ENCODE assay signal across 1 cellular context in the genomic region with DNA sequence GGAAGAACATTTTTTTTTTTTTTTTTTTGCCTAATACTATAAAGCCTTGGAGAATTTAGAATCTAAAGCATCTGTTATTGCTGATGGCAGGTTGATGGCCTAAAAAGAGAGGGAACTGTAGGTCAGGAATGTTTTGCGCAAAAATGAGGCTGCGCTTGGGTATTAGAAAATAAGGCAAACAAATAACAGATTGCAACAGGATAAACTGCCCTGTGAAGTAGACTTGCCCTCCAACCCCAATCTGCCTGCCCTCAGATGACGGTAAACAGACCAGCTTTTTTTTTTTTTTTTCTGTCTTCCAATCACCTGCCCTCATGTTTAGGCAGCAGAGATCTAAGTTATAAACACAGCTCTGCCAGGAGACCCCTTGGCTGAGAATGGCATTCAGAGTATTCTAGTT.
TF ChIP-seq lines count a peak whose summit lies in the region.

No MANE protein-coding gene starts in this region.

TF ChIP-seq in HepG2, 621 proteins besides CTCF, POLR2A, EP300 and RAD21 (continued from another document and continues in another):
- TF ChIP-seq, protein P1, sequence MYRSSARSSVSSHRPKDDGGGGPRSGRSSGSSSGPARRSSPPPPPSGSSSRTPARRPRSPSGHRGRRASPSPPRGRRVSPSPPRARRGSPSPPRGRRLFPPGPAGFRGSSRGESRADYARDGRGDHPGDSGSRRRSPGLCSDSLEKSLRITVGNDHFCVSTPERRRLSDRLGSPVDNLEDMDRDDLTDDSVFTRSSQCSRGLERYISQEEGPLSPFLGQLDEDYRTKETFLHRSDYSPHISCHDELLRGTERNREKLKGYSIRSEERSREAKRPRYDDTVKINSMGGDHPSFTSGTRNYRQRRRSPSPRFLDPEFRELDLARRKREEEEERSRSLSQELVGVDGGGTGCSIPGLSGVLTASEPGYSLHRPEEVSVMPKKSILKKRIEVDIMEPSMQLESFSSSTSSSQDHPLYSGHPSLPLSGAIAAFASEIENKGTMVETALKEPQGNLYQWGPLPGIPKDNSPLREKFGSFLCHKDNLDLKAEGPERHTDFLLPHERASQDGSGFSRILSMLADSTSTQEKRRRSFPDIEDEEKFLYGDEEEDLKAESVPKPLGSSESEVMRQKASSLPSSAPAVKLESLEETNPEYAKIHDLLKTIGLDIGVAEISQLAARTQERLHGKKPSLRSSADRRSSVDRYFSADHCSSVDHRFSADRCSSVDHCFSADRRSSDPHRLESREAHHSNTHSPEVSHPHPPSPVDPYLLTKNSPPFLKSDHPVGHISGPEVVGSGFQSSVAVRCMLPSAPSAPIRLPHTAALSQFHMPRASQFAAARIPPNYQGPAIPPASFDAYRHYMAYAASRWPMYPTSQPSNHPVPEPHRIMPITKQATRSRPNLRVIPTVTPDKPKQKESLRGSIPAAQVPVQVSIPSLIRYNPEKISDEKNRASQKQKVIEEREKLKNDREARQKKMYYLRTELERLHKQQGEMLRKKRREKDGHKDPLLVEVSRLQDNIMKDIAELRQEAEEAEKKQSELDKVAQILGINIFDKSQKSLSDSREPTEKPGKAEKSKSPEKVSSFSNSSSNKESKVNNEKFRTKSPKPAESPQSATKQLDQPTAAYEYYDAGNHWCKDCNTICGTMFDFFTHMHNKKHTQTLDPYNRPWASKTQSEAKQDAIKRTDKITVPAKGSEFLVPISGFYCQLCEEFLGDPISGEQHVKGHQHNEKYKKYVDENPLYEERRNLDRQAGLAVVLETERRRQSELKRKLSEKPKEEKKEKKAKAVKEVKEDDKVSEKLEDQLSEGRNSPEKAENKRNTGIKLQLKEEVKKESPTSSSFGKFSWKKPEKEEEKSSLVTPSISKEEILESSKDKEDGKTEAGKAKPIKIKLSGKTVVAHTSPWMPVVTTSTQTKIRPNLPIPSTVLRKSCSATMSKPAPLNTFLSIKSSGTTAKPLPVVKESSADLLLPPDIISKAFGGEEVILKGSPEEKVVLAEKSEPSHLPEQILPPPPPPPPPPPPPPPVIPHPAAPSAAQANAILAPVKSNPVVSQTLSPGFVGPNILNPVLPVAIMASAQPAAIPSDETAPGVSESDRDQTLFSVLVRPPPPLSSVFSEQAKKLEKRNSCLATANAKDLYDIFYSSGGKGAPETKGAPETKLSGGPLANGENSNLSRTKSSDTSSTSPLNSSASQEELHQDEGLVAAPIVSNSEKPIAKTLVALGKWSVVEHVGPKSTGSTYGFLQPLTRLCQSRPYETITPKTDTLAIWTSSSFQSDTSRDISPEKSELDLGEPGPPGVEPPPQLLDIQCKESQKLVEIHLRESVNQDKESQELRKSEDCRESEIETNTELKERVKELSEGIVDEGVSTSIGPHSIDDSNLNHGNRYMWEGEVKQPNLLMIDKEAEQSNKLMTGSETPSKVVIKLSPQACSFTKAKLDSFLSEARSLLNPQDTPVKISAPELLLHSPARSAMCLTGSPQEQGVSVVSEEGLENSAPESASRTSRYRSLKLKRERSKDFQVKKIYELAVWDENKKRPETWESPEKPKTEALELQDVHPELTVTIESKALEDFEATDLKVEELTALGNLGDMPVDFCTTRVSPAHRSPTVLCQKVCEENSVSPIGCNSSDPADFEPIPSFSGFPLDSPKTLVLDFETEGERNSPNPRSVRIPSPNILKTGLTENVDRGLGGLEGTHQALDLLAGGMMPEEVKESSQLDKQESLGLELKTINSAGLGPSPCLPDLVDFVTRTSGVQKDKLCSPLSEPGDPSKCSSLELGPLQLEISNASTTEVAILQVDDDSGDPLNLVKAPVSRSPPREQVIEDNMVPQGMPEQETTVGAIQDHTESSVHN (CRISPR knock-in tag; IDR thresholded peaks at IDR 0.05): no peak
- no peak for TF ChIP-seq ZNF761 (CRISPR knock-in tag; conservative IDR thresholded peaks at IDR 0.05)
- no peak for TF ChIP-seq ZNF33B (CRISPR knock-in tag; IDR thresholded peaks at IDR 0.05)
- TF ChIP-seq ZNF709 (CRISPR knock-in tag; IDR thresholded peaks at IDR 0.05): no peak
- TF ChIP-seq KAT2B (IDR thresholded peaks at IDR 0.05; ENCODE audit: borderline replicate concordance, low read depth, low read length): no peak
- TF ChIP-seq CBX1 (IDR thresholded peaks at IDR 0.05; ENCODE audit: low read depth): no peak
- TF ChIP-seq ZNF749 (CRISPR knock-in tag; IDR thresholded peaks at IDR 0.05; ENCODE audit: borderline replicate concordance): no peak
- TF ChIP-seq SP2 (CRISPR knock-in tag; IDR thresholded peaks at IDR 0.05): no peak
- no peak for TF ChIP-seq ZNF354B (CRISPR knock-in tag; IDR thresholded peaks at IDR 0.05)
- TF ChIP-seq ZNF7 (CRISPR knock-in tag; IDR thresholded peaks at IDR 0.05): no peak
- TF ChIP-seq, protein P2, sequence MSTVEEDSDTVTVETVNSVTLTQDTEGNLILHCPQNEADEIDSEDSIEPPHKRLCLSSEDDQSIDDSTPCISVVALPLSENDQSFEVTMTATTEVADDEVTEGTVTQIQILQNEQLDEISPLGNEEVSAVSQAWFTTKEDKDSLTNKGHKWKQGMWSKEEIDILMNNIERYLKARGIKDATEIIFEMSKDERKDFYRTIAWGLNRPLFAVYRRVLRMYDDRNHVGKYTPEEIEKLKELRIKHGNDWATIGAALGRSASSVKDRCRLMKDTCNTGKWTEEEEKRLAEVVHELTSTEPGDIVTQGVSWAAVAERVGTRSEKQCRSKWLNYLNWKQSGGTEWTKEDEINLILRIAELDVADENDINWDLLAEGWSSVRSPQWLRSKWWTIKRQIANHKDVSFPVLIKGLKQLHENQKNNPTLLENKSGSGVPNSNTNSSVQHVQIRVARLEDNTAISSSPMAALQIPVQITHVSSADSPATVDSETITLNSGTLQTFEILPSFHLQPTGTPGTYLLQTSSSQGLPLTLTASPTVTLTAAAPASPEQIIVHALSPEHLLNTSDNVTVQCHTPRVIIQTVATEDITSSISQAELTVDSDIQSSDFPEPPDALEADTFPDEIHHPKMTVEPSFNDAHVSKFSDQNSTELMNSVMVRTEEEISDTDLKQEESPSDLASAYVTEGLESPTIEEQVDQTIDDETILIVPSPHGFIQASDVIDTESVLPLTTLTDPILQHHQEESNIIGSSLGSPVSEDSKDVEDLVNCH (CRISPR knock-in tag; IDR thresholded peaks at IDR 0.05): no peak
- 0 out of 2 replicates have a peak, but pooled peaks have one; percentile 72 for TF ChIP-seq ZNF615 (CRISPR knock-in tag; IDR thresholded peaks at IDR 0.05; ENCODE audit: borderline replicate concordance)
- no peak for TF ChIP-seq ZNF350 (CRISPR knock-in tag; IDR thresholded peaks at IDR 0.05; ENCODE audit: borderline replicate concordance, low read depth)
- TF ChIP-seq ZNF430 (CRISPR knock-in tag; IDR thresholded peaks at IDR 0.05): peak; percentile 51; the same call in 1 of the 2 replicates
- peak; percentile 54; the same call in 1 of the 2 replicates for TF ChIP-seq ZFP90 (CRISPR knock-in tag; IDR thresholded peaks at IDR 0.05; ENCODE audit: borderline replicate concordance)
- no peak for TF ChIP-seq AGO1 (IDR thresholded peaks at IDR 0.05; ENCODE audit: low read depth, low read length, poor library complexity, severe bottlenecking)
- TF ChIP-seq ZNF614 (CRISPR knock-in tag; IDR thresholded peaks at IDR 0.05; ENCODE audit: borderline replicate concordance): peak; percentile 63; the same call in 1 of the 2 replicates
- peak; percentile 72; the same call in 1 of the 2 replicates for TF ChIP-seq ZNF292 (CRISPR knock-in tag; IDR thresholded peaks at IDR 0.05; ENCODE audit: borderline replicate concordance, low read depth)
- TF ChIP-seq HNRNPUL1 (IDR thresholded peaks at IDR 0.05; ENCODE audit: low read depth, low read length): no peak
- TF ChIP-seq, protein P3, sequence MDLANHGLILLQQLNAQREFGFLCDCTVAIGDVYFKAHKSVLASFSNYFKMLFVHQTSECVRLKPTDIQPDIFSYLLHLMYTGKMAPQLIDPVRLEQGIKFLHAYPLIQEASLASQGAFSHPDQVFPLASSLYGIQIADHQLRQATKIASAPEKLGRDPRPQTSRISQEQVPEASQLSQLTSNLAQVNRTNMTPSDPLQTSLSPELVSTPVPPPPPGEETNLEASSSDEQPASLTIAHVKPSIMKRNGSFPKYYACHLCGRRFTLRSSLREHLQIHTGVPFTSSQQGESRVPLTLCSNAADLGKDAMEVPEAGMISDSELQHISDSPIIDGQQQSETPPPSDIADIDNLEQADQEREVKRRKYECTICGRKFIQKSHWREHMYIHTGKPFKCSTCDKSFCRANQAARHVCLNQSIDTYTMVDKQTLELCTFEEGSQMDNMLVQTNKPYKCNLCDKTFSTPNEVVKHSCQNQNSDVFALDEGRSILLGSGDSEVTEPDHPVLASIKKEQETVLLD (CRISPR knock-in tag; IDR thresholded peaks at IDR 0.05; ENCODE audit: low read depth): no peak
- peak; percentile 82 for TF ChIP-seq SAP130 (CRISPR knock-in tag; IDR thresholded peaks at IDR 0.05; ENCODE audit: low read depth)
- TF ChIP-seq HNF4G (IDR thresholded peaks at IDR 0.05; ENCODE audit: borderline replicate concordance, low read depth, low read length): peak; percentile 73; the same call in 1 of the 2 replicates
- TF ChIP-seq HNF4G (CRISPR knock-in tag; IDR thresholded peaks at IDR 0.05; ENCODE audit: borderline replicate concordance, low read depth): peak; percentile 65
- TF ChIP-seq JUN (CRISPR knock-in tag; IDR thresholded peaks at IDR 0.05): 0 out of 2 replicates have a peak, but pooled peaks have one; percentile 25
- TF ChIP-seq, protein P4, sequence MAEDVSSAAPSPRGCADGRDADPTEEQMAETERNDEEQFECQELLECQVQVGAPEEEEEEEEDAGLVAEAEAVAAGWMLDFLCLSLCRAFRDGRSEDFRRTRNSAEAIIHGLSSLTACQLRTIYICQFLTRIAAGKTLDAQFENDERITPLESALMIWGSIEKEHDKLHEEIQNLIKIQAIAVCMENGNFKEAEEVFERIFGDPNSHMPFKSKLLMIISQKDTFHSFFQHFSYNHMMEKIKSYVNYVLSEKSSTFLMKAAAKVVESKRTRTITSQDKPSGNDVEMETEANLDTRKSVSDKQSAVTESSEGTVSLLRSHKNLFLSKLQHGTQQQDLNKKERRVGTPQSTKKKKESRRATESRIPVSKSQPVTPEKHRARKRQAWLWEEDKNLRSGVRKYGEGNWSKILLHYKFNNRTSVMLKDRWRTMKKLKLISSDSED (CRISPR knock-in tag; IDR thresholded peaks at IDR 0.05): no peak
- no peak for TF ChIP-seq XRCC5 (optimal IDR thresholded peaks at IDR 0.05; ENCODE audit: low read length)
- TF ChIP-seq, protein P5, sequence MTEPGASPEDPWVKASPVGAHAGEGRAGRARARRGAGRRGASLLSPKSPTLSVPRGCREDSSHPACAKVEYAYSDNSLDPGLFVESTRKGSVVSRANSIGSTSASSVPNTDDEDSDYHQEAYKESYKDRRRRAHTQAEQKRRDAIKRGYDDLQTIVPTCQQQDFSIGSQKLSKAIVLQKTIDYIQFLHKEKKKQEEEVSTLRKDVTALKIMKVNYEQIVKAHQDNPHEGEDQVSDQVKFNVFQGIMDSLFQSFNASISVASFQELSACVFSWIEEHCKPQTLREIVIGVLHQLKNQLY (CRISPR knock-in tag; IDR thresholded peaks at IDR 0.05): peak; percentile 58; the same call in 1 of the 2 replicates
- TF ChIP-seq ZNF629 (CRISPR knock-in tag; conservative IDR thresholded peaks at IDR 0.05): 0 out of 2 replicates have a peak, but pooled peaks have one; percentile 24
- no peak for TF ChIP-seq ZFP41 (CRISPR knock-in tag; IDR thresholded peaks at IDR 0.05; ENCODE audit: borderline replicate concordance)
- peak; percentile 97 for TF ChIP-seq GATAD2A (CRISPR knock-in tag; IDR thresholded peaks at IDR 0.05)
- peak; percentile 30; the same call in 1 of the 2 replicates for TF ChIP-seq STAG1 (CRISPR knock-in tag; IDR thresholded peaks at IDR 0.05)
- TF ChIP-seq DNMT3B (CRISPR knock-in tag; conservative IDR thresholded peaks at IDR 0.05): peak; percentile 75; the same call in 1 of the 2 replicates
- TF ChIP-seq, protein P6, sequence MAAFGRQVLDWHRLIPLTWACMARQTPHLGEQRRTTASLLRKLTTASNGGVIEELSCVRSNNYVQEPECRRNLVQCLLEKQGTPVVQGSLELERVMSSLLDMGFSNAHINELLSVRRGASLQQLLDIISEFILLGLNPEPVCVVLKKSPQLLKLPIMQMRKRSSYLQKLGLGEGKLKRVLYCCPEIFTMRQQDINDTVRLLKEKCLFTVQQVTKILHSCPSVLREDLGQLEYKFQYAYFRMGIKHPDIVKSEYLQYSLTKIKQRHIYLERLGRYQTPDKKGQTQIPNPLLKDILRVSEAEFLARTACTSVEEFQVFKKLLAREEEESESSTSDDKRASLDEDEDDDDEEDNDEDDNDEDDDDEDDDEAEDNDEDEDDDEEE (CRISPR knock-in tag; IDR thresholded peaks at IDR 0.05): no peak
- no peak for TF ChIP-seq ZNF713 (CRISPR knock-in tag; IDR thresholded peaks at IDR 0.05)
- peak; percentile 70 for TF ChIP-seq ATF1 (CRISPR knock-in tag; IDR thresholded peaks at IDR 0.05)
- TF ChIP-seq KDM1A (CRISPR knock-in tag; IDR thresholded peaks at IDR 0.05): no peak
- TF ChIP-seq NFKBIZ (CRISPR knock-in tag; IDR thresholded peaks at IDR 0.05): peak; percentile 63; the same call in 1 of the 2 replicates
- TF ChIP-seq, protein P7, sequence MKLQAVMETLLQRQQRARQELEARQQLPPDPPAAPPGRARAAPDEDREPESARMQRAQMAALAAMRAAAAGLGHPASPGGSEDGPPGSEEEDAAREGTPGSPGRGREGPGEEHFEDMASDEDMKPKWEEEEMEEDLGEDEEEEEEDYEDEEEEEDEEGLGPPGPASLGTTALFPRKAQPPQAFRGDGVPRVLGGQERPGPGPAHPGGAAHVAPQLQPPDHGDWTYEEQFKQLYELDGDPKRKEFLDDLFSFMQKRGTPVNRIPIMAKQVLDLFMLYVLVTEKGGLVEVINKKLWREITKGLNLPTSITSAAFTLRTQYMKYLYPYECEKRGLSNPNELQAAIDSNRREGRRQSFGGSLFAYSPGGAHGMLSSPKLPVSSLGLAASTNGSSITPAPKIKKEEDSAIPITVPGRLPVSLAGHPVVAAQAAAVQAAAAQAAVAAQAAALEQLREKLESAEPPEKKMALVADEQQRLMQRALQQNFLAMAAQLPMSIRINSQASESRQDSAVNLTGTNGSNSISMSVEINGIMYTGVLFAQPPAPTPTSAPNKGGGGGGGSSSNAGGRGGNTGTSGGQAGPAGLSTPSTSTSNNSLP (IDR thresholded peaks at IDR 0.05; ENCODE audit: low read depth, low read length): peak; percentile 84
- TF ChIP-seq RCOR2 (CRISPR knock-in tag; IDR thresholded peaks at IDR 0.05): peak; percentile 86
- TF ChIP-seq, protein P8, sequence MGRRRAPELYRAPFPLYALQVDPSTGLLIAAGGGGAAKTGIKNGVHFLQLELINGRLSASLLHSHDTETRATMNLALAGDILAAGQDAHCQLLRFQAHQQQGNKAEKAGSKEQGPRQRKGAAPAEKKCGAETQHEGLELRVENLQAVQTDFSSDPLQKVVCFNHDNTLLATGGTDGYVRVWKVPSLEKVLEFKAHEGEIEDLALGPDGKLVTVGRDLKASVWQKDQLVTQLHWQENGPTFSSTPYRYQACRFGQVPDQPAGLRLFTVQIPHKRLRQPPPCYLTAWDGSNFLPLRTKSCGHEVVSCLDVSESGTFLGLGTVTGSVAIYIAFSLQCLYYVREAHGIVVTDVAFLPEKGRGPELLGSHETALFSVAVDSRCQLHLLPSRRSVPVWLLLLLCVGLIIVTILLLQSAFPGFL (CRISPR knock-in tag; IDR thresholded peaks at IDR 0.05): no peak
- TF ChIP-seq SP140L (CRISPR knock-in tag; IDR thresholded peaks at IDR 0.05; ENCODE audit: borderline replicate concordance): no peak
- TF ChIP-seq ESRRA (CRISPR knock-in tag; IDR thresholded peaks at IDR 0.05; ENCODE audit: low read depth): 0 out of 2 replicates have a peak, but pooled peaks have one; percentile 32
- no peak for TF ChIP-seq RFX3 (CRISPR knock-in tag; IDR thresholded peaks at IDR 0.05)
